8 cellular contexts compared by ENCODE assay signal in the genomic region with DNA sequence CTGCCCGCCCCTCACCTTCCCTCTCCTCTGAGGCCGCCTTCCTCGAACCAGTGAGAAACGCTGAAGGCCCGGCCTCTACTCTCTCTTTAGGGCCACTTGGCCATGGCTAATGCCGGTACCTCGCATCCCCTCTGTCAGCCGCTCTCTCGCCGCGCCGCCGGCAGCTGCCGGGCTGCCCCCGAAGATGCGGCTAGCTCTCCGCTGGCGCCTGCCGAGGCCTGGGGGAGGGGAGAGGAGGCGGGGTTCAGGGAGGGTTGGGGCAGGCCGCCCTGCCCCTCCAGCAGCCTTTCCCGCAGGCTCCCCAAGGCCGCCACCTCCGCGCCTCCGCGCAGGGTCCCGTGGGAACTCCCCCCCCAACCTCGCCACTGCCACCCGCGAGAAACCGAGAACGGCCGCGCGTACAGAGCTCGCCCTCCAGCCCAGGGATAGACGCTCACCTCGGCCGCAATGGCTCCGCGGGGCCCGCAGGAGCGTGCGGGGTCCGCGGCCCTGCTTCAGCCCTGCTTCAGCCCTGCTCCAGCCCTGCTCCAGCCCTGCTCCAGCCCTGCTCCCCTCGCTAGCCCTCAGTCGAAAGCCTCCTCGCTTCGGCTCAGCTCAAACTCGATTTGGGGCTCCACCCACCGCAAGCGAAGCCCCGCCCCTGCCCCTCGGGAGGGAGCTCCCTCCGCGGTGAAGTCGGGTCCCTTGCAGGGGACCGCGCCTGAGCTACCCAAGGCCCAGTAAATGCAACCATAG. TPM values are rescaled to one million over a fixed set of nuclear protein-coding genes. Genes with fewer than 3 reads are reported as not detected.
A peak's percentile ranks its signal among the peaks of the same experiment; 100 is the strongest.
DNase-seq lines count a peak whose midpoint lies in the region; ATAC-seq and TF ChIP-seq lines count a peak whose summit lies in the region.

A gene with protein sequence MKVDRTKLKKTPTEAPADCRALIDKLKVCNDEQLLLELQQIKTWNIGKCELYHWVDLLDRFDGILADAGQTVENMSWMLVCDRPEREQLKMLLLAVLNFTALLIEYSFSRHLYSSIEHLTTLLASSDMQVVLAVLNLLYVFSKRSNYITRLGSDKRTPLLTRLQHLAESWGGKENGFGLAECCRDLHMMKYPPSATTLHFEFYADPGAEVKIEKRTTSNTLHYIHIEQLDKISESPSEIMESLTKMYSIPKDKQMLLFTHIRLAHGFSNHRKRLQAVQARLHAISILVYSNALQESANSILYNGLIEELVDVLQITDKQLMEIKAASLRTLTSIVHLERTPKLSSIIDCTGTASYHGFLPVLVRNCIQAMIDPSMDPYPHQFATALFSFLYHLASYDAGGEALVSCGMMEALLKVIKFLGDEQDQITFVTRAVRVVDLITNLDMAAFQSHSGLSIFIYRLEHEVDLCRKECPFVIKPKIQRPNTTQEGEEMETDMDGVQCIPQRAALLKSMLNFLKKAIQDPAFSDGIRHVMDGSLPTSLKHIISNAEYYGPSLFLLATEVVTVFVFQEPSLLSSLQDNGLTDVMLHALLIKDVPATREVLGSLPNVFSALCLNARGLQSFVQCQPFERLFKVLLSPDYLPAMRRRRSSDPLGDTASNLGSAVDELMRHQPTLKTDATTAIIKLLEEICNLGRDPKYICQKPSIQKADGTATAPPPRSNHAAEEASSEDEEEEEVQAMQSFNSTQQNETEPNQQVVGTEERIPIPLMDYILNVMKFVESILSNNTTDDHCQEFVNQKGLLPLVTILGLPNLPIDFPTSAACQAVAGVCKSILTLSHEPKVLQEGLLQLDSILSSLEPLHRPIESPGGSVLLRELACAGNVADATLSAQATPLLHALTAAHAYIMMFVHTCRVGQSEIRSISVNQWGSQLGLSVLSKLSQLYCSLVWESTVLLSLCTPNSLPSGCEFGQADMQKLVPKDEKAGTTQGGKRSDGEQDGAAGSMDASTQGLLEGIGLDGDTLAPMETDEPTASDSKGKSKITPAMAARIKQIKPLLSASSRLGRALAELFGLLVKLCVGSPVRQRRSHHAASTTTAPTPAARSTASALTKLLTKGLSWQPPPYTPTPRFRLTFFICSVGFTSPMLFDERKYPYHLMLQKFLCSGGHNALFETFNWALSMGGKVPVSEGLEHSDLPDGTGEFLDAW (N-terminal part only) (minus strand): TSS at position 569 of the 735 bp plus-strand sequence. CDS start 32,612 bp downstream, outside the sequence.

- H3K9me3 Mint-ChIP-seq in activated naive CD4-positive, alpha-beta T cell treated with anti-CD3 and anti-CD28 coated beads for 36 hours = no peaks in the 10 kb centered on the region

- peaks cover 24% of the 10 kb centered on the region for H3K4me1 ChIP-seq in DND-41 (ENCODE audit: insufficient read depth, low read length)

- peak within 1 kb of the TSS; percentile 86 for H2AFZ ChIP-seq in DND-41 (ENCODE audit: low read depth, low read length)

- peak within 1 kb of the TSS; percentile 92 for H3K4me3 Mint-ChIP-seq in activated naive CD4-positive, alpha-beta T cell treated with anti-CD3 and anti-CD28 coated beads for 36 hours

- peaks cover 17% of the 10 kb centered on the region for H4K20me1 ChIP-seq in DND-41 (ENCODE audit: insufficient read depth, low read length)

- H3K27me3 ChIP-seq in DND-41 (ENCODE audit: insufficient read depth, low read length, poor library complexity) (no peaks in the 10 kb centered on the region), H7 (ENCODE audit: control insufficient read depth, insufficient read depth, low read length) (no peaks in the 10 kb centered on the region)

- H3K9ac ChIP-seq in DND-41 (ENCODE audit: low read depth, low read length) (peak within 1 kb of the TSS; percentile 95), SK-N-MC (ENCODE audit: insufficient read length) (peak within 1 kb of the TSS; percentile 97)

- H3K4me1 Mint-ChIP-seq in activated naive CD4-positive, alpha-beta T cell treated with anti-CD3 and anti-CD28 coated beads for 36 hours (ENCODE audit: low read depth) = peaks cover 11% of the 10 kb centered on the region

- H3K79me2 ChIP-seq in DND-41 (ENCODE audit: insufficient read depth, low read length) = peaks cover 43% of the 10 kb centered on the region

- intact Hi-C loops in activated naive CD4-positive, alpha-beta T cell treated with anti-CD3 and anti-CD28 coated beads for 36 hours (cut with micrococcal nuclease) = no loop called here

- H3K4me2 ChIP-seq in DND-41 (ENCODE audit: insufficient read depth, low read length) = peak within 1 kb of the TSS; percentile 70

- H3K4me3 ChIP-seq in DND-41 (ENCODE audit: low read depth in 1 of 2, low read length in 2 of 2) (peak within 1 kb of the TSS; percentile 65 to 75), H7 (ENCODE audit: insufficient read depth, low read depth, low read length) (peak within 1 kb of the TSS; percentile 72), SK-N-MC (peak within 1 kb of the TSS; percentile 85)

- H3K36me3 ChIP-seq in DND-41 (ENCODE audit: insufficient read depth, low read length) = peaks cover 11% of the 10 kb centered on the region
- peaks cover 2% of the 10 kb centered on the region; the same call in 1 of the 2 replicates for H3K36me3 ChIP-seq in H7 (replicated peaks; ENCODE audit: control insufficient read depth, insufficient read depth, low read length)
- peaks cover 6% of the 10 kb centered on the region for H3K36me3 ChIP-seq in SK-N-MC (ENCODE audit: insufficient read depth, low read length)

- peak; percentile 90 for DNase-seq in DND-41
- DNase-seq in H7 = peak; percentile 81
- peak; percentile 49 for DNase-seq in MV-4-11 (lab: John Stamatoyannopoulos, UW)
- no peak for DNase-seq in SK-N-MC (ENCODE audit: low read depth, low spot score)
- DNase-seq in activated naive CD4-positive, alpha-beta T cell treated with anti-CD3 and anti-CD28 coated beads for 36 hours = peak; percentile 83
- peak; percentile 72 for DNase-seq in germinal center (ENCODE audit: low spot score)
- DNase-seq in nucleus accumbens (lab: John Stamatoyannopoulos, UW) = peak in 55 of 56 donors; percentile 2 to 81 (median 57)
- peak; percentile 1 to 80 (median 49) for DNase-seq in substantia nigra (lab: John Stamatoyannopoulos, UW)

- H3K27ac ChIP-seq in DND-41 (ENCODE audit: low read length) = peak within 1 kb of the TSS; percentile 89
- H3K27ac ChIP-seq in SK-N-MC = peak within 1 kb of the TSS; percentile 95
- H3K27ac ChIP-seq in substantia nigra (ENCODE audit: low read depth, low read length, poor library complexity, severe bottlenecking) = peak within 1 kb of the TSS; percentile 74

- ATAC-seq in DND-41 (ENCODE audit: insufficient read depth, low read depth) = peak; percentile 56

- peak within 1 kb of the TSS; percentile 94 for H3K27ac Mint-ChIP-seq in activated naive CD4-positive, alpha-beta T cell treated with anti-CD3 and anti-CD28 coated beads for 36 hours

- H3K36me3 Mint-ChIP-seq in activated naive CD4-positive, alpha-beta T cell treated with anti-CD3 and anti-CD28 coated beads for 36 hours (ENCODE audit: low read depth) = peaks cover 27% of the 10 kb centered on the region

- H3K9me3 ChIP-seq in DND-41 (ENCODE audit: insufficient read depth, low read length, severe bottlenecking) (no peaks in the 10 kb centered on the region), SK-N-MC (ENCODE audit: low read depth, low read length) (no peaks in the 10 kb centered on the region)

- CTCF ChIA-PET in activated naive CD4-positive, alpha-beta T cell treated with anti-CD3 and anti-CD28 coated beads for 36 hours (lab: Charles Lee) = interaction anchor here (0.7 to 2.7 kb wide), 3 partner anchors 25 to 31 kb away, joined by 3 to 11 read pairs (median 4); no protein-coding TSS in a partner anchor

- TF ChIP-seq CTCF in DND-41 (IDR thresholded peaks at IDR 0.05; ENCODE audit: borderline replicate concordance, extremely low read depth, low read length, poor library complexity, severe bottlenecking) = no peak

- H3K27me3 Mint-ChIP-seq in activated naive CD4-positive, alpha-beta T cell treated with anti-CD3 and anti-CD28 coated beads for 36 hours (ENCODE audit: low read depth) = no peaks in the 10 kb centered on the region

RNA-seq across cellular contexts. Expression of the gene that starts here (rescaled TPM):
- total RNA-seq in H7 (2014; rRNA removed; shearing (Covaris generic)) = 79.9 and 97.4 TPM in 2 replicates
- total RNA-seq in activated naive CD4-positive, alpha-beta T cell treated with anti-CD3 and anti-CD28 coated beads for 36 hours = 100 to 1,000 TPM; 596 to 603 TPM
